ENCODE assay signal across 1 cellular context in the genomic region with DNA sequence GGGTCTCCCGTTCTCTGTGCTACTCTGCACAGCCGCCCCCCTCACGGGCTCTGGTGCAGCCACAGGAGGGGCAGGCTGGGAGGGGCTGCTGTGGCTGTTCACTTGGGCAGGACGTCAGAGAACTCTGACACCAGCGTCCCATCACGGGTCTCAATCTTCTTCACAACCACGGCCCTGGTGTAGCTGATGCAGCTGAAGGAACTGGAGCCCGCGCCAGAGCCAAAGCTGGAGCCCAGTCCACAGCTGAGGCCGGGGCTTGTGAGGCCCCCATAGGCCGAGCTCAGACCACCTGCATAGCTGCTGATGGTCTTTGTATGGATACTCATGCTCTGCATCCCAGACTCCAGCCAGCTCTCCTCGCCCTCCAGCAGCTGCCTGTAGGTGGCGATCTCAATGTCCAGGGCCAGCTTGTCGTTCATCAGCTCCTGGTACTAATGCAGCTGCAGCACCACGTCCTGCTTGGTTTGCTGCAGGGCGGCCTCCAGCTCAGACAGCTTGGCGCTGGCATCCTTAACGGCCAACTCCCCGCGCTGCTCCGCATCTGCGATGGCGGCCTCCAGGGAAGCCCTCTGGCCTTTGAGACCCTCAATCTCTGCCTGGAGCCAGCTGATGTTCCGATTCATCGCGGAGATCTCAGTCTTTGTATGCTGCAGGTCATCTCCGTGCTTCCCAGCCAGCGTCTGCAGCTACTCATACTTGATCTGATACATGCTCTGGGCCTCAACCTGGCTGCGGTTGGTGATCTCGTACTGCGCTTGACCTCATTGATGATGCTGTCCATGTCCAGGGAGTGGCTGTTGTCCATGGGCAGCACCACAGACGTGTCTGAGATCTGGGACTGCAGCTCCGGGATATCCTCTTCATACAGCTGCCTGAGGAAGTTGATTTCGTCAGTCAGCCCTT.
TF ChIP-seq lines count a peak whose summit lies in the region.

No MANE protein-coding gene starts in this region.

TF ChIP-seq in K562, 482 proteins besides CTCF, POLR2A, EP300 and RAD21 (continues in another document):
- no peak for TF ChIP-seq HDAC3 (IDR thresholded peaks at IDR 0.05; ENCODE audit: borderline replicate concordance, partially characterized antibody)
- TF ChIP-seq, protein P1, sequence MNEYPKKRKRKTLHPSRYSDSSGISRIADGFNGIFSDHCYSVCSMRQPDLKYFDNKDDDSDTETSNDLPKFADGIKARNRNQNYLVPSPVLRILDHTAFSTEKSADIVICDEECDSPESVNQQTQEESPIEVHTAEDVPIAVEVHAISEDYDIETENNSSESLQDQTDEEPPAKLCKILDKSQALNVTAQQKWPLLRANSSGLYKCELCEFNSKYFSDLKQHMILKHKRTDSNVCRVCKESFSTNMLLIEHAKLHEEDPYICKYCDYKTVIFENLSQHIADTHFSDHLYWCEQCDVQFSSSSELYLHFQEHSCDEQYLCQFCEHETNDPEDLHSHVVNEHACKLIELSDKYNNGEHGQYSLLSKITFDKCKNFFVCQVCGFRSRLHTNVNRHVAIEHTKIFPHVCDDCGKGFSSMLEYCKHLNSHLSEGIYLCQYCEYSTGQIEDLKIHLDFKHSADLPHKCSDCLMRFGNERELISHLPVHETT (CRISPR knock-in tag; conservative IDR thresholded peaks at IDR 0.05 in 1 of 2, IDR thresholded peaks at IDR 0.05 in 1 of 2), result no peak
- no peak for TF ChIP-seq MEF2D (tag; conservative IDR thresholded peaks at IDR 0.05; ENCODE audit: low read depth)
- no peak for TF ChIP-seq CBFB (CRISPR knock-in tag; IDR thresholded peaks at IDR 0.05)
- TF ChIP-seq FOXK1 (CRISPR knock-in tag; IDR thresholded peaks at IDR 0.05; ENCODE audit: borderline replicate concordance), result no peak
- TF ChIP-seq KDM5B (IDR thresholded peaks at IDR 0.05; ENCODE audit: insufficient replicate concordance, low read depth, low read length), result no peak
- TF ChIP-seq HDAC6 (IDR thresholded peaks at IDR 0.05; ENCODE audit: low read depth, low read length), result no peak
- no peak for TF ChIP-seq HSF4 (CRISPR knock-in tag; IDR thresholded peaks at IDR 0.05; ENCODE audit: borderline replicate concordance)
- TF ChIP-seq FOXA1 (IDR thresholded peaks at IDR 0.05; ENCODE audit: borderline replicate concordance), result no peak
- TF ChIP-seq ZNF717 (CRISPR knock-in tag; IDR thresholded peaks at IDR 0.05), result no peak
- no peak for TF ChIP-seq SIRT6 (IDR thresholded peaks at IDR 0.05; ENCODE audit: low read depth, low read length)
- peak; percentile 77; the same call in 1 of the 2 replicates for TF ChIP-seq PREB (CRISPR knock-in tag; IDR thresholded peaks at IDR 0.05)
- TF ChIP-seq PURB (CRISPR knock-in tag; IDR thresholded peaks at IDR 0.05; ENCODE audit: low read depth), result no peak
- TF ChIP-seq ATF7 (IDR thresholded peaks at IDR 0.05), result no peak
- no peak for TF ChIP-seq NCOA2 (IDR thresholded peaks at IDR 0.05; ENCODE audit: partially characterized antibody in 2 of 2)
- TF ChIP-seq GABPB1 (CRISPR knock-in tag; IDR thresholded peaks at IDR 0.05), result 0 out of 2 replicates have a peak, but pooled peaks have one; percentile 27
- TF ChIP-seq DIDO1 (tag; IDR thresholded peaks at IDR 0.05; ENCODE audit: low read depth), result no peak
- TF ChIP-seq ZNF707 (CRISPR knock-in tag; conservative IDR thresholded peaks at IDR 0.05), result peak; percentile 77
- no peak for TF ChIP-seq PCBP1 (IDR thresholded peaks at IDR 0.05; ENCODE audit: low read depth, low read length, poor library complexity, severe bottlenecking)
- TF ChIP-seq E2F5 (CRISPR knock-in tag; IDR thresholded peaks at IDR 0.05), result no peak
- TF ChIP-seq KAT8 (IDR thresholded peaks at IDR 0.05; ENCODE audit: low read depth), result no peak
- no peak for TF ChIP-seq SFPQ (IDR thresholded peaks at IDR 0.05; ENCODE audit: low read depth, low read length)
- peak in 1 of 3 experiments; percentile 24 for TF ChIP-seq YY1 (IDR thresholded peaks at IDR 0.05; ENCODE audit: borderline replicate concordance in 1 of 3, control insufficient read depth in 1 of 3, extremely low read depth in 1 of 3, insufficient read depth in 3 of 3, insufficient read length in 1 of 3, insufficient replicate concordance in 2 of 3, low read depth in 1 of 3, low read length in 2 of 3)
- TF ChIP-seq, protein P2, sequence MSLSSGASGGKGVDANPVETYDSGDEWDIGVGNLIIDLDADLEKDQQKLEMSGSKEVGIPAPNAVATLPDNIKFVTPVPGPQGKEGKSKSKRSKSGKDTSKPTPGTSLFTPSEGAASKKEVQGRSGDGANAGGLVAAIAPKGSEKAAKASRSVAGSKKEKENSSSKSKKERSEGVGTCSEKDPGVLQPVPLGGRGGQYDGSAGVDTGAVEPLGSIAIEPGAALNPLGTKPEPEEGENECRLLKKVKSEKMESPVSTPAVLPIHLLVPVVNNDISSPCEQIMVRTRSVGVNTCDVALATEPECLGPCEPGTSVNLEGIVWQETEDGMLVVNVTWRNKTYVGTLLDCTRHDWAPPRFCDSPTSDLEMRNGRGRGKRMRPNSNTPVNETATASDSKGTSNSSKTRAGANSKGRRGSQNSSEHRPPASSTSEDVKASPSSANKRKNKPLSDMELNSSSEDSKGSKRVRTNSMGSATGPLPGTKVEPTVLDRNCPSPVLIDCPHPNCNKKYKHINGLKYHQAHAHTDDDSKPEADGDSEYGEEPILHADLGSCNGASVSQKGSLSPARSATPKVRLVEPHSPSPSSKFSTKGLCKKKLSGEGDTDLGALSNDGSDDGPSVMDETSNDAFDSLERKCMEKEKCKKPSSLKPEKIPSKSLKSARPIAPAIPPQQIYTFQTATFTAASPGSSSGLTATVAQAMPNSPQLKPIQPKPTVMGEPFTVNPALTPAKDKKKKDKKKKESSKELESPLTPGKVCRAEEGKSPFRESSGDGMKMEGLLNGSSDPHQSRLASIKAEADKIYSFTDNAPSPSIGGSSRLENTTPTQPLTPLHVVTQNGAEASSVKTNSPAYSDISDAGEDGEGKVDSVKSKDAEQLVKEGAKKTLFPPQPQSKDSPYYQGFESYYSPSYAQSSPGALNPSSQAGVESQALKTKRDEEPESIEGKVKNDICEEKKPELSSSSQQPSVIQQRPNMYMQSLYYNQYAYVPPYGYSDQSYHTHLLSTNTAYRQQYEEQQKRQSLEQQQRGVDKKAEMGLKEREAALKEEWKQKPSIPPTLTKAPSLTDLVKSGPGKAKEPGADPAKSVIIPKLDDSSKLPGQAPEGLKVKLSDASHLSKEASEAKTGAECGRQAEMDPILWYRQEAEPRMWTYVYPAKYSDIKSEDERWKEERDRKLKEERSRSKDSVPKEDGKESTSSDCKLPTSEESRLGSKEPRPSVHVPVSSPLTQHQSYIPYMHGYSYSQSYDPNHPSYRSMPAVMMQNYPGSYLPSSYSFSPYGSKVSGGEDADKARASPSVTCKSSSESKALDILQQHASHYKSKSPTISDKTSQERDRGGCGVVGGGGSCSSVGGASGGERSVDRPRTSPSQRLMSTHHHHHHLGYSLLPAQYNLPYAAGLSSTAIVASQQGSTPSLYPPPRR (CRISPR knock-in tag; IDR thresholded peaks at IDR 0.05; ENCODE audit: borderline replicate concordance), result no peak
- no peak for TF ChIP-seq ETS1 (conservative IDR thresholded peaks at IDR 0.05; ENCODE audit: control insufficient read depth, low read depth, low read length)
- no peak for TF ChIP-seq SAP30 (IDR thresholded peaks at IDR 0.05; ENCODE audit: borderline replicate concordance, insufficient read depth, low read depth, low read length, poor library complexity, severe bottlenecking)
- 0 out of 2 replicates have a peak, but pooled peaks have one; percentile 61 for TF ChIP-seq ZNF12 (CRISPR knock-in tag; IDR thresholded peaks at IDR 0.05)
- no peak for TF ChIP-seq NKRF (IDR thresholded peaks at IDR 0.05; ENCODE audit: borderline replicate concordance)
- TF ChIP-seq CHCHD3 (CRISPR knock-in tag; IDR thresholded peaks at IDR 0.05), result no peak
- no peak for TF ChIP-seq HNRNPK (IDR thresholded peaks at IDR 0.05; ENCODE audit: low read depth, low read length, poor library complexity, severe bottlenecking)
- no peak for TF ChIP-seq NFATC3 (IDR thresholded peaks at IDR 0.05)
- TF ChIP-seq KLF1 (tag; IDR thresholded peaks at IDR 0.05), result no peak
- TF ChIP-seq ZNF77 (CRISPR knock-in tag; IDR thresholded peaks at IDR 0.05), result no peak
- TF ChIP-seq NCOR1 (IDR thresholded peaks at IDR 0.05), result no peak
- TF ChIP-seq SMAD3 (CRISPR knock-in tag; conservative IDR thresholded peaks at IDR 0.05), result no peak
- no peak for TF ChIP-seq TBP (optimal IDR thresholded peaks at IDR 0.05; ENCODE audit: low read depth, low read length)
- TF ChIP-seq SREBF1 (IDR thresholded peaks at IDR 0.05; ENCODE audit: borderline replicate concordance, low read depth, low read length), result no peak
- no peak for TF ChIP-seq NELFE (IDR thresholded peaks at IDR 0.05; ENCODE audit: insufficient read depth, insufficient read length)
- TF ChIP-seq, protein P3, sequence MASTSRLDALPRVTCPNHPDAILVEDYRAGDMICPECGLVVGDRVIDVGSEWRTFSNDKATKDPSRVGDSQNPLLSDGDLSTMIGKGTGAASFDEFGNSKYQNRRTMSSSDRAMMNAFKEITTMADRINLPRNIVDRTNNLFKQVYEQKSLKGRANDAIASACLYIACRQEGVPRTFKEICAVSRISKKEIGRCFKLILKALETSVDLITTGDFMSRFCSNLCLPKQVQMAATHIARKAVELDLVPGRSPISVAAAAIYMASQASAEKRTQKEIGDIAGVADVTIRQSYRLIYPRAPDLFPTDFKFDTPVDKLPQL (IDR thresholded peaks at IDR 0.05; ENCODE audit: extremely low read depth, insufficient read length), result no peak
- TF ChIP-seq KLF10 (CRISPR knock-in tag; IDR thresholded peaks at IDR 0.05), result no peak
- TF ChIP-seq SMC3 (conservative IDR thresholded peaks at IDR 0.05; ENCODE audit: insufficient read depth, low read depth, low read length), result no peak
- TF ChIP-seq, protein P4, sequence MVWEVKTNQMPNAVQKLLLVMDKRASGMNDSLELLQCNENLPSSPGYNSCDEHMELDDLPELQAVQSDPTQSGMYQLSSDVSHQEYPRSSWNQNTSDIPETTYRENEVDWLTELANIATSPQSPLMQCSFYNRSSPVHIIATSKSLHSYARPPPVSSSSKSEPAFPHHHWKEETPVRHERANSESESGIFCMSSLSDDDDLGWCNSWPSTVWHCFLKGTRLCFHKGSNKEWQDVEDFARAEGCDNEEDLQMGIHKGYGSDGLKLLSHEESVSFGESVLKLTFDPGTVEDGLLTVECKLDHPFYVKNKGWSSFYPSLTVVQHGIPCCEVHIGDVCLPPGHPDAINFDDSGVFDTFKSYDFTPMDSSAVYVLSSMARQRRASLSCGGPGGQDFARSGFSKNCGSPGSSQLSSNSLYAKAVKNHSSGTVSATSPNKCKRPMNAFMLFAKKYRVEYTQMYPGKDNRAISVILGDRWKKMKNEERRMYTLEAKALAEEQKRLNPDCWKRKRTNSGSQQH (CRISPR knock-in tag; IDR thresholded peaks at IDR 0.05), result no peak
- TF ChIP-seq CBX5 (IDR thresholded peaks at IDR 0.05; ENCODE audit: borderline replicate concordance, low read depth), result 0 out of 2 replicates have a peak, but pooled peaks have one; percentile 40
- TF ChIP-seq MCM2 (IDR thresholded peaks at IDR 0.05; ENCODE audit: low read depth), result no peak
- TF ChIP-seq TEAD4 (IDR thresholded peaks at IDR 0.05; ENCODE audit: low read length), result no peak
- no peak for TF ChIP-seq TEAD4 (CRISPR knock-in tag; IDR thresholded peaks at IDR 0.05; ENCODE audit: borderline replicate concordance)
- no peak for TF ChIP-seq RFX7 (CRISPR knock-in tag; IDR thresholded peaks at IDR 0.05)
